ENCODE assay signal across 11 cellular contexts in genomic region chr20:25676164-25676809, GRCh38. TPM values are rescaled to one million over a fixed set of nuclear protein-coding genes. Genes with fewer than 3 reads are reported as not detected.
DNase-seq lines count a peak whose midpoint lies in the region; ATAC-seq and TF ChIP-seq lines count a peak whose summit lies in the region.
"Had no signal": no experiment of that assay in that cellular context is flagged by ENCODE, and none has a peak within 500 bp of the region (broad histone marks: within the 10 kb centered on the region; RNA-seq: fewer than 3 reads in every experiment).

No MANE protein-coding gene starts in this region.

- H3K4me3 ChIP-seq in adipocyte (ENCODE audit: low read length) (no peak overlapping the region), ascending aorta (no peak overlapping the region)
- H3K4me3 ChIP-seq: skin epidermis had no signal

- TF ChIP-seq CTCF in ascending aorta (IDR thresholded peaks at IDR 0.05) = no peak

- H3K4me1 ChIP-seq in adipocyte (ENCODE audit: control insufficient read depth, insufficient read depth, low read length) = peaks cover 24% of the 10 kb centered on the region
- H3K4me1 ChIP-seq in ascending aorta = no peaks in the 10 kb centered on the region

- H3K9me3 ChIP-seq in adipocyte (ENCODE audit: control insufficient read depth, low read length) = no peaks in the 10 kb centered on the region
- H3K9me3 ChIP-seq in ascending aorta = no peaks in the 10 kb centered on the region

- ATAC-seq in HG02852 (IDR thresholded peaks at IDR 0.05; ENCODE audit: unreplicated experiment) (peak; percentile 92), left colon (peak; percentile 26)

- H3K27ac ChIP-seq in ascending aorta = no peak overlapping the region
- H3K27ac ChIP-seq: skin epidermis had no signal

- intact Hi-C loops in left colon (cut with DNase I, micrococcal nuclease) (no loop called here), ascending aorta (cut with DNase I) (no loop called here)

- DNase-seq in GM03348 (ENCODE audit: low spot score) = peak; percentile 50
- peak; percentile 62 for DNase-seq in adipocyte (ENCODE audit: low read depth)
- no peak for DNase-seq in left colon
- DNase-seq in NCI-H82 treated with DMSO at 0.1 percent for 48 hours (lab: John Stamatoyannopoulos, UW; ENCODE audit: unreplicated experiment) = no peak
- DNase-seq in germinal center (ENCODE audit: low spot score) = no peak
- DNase-seq in SKM-1 treated with dmso at 0.1 percent for 144 hours (lab: John Stamatoyannopoulos, UW; ENCODE audit: unreplicated experiment) = no peak
- no peak for DNase-seq in ascending aorta (ENCODE audit: low spot score in 2 of 2)
- DNase-seq: activated naive CD4-positive, alpha-beta T cell treated with anti-CD3 and anti-CD28 coated beads, Interleukin-2, amount 50 U/mL, for 16 hours; NCI-H1105 had no signal

- no peaks in the 10 kb centered on the region for H3K27me3 ChIP-seq in adipocyte (replicated peaks; ENCODE audit: control insufficient read depth, insufficient read depth, low read length)
- no peaks in the 10 kb centered on the region for H3K27me3 ChIP-seq in ascending aorta

- H3K9ac ChIP-seq in adipocyte (ENCODE audit: low read length) = no peak overlapping the region

- peaks cover 57% of the 10 kb centered on the region for H3K36me3 ChIP-seq in adipocyte (ENCODE audit: control insufficient read depth, insufficient read depth, low read length, severe bottlenecking)
- H3K36me3 ChIP-seq in ascending aorta = peaks cover 46 to 68% of the 10 kb centered on the region in 2 donors

RNA-seq across cellular contexts. Expression of gene ZNF337, which starts 20.4 kb away (rescaled TPM):
- 1 to 10 TPM; 8.0 to 8.3 TPM for total RNA-seq in left colon
- 3.4 TPM for total RNA-seq in ascending aorta

RNA-seq across cellular contexts. Expression of gene NANP, which starts 52.5 kb away (rescaled TPM):
- total RNA-seq in left colon (1 to 10 TPM; 2.7 to 3.7 TPM), ascending aorta (2.6 TPM)

Comparison
In these comparisons a context has a peak if more than half of its experiments do, and no peak if none do; other contexts are left out.
1. DNase-seq: peak in GM03348 (single experiment) and adipocyte (single experiment); none in left colon (0 of 2), NCI-H82 treated with DMSO at 0.1 percent for 48 hours (single experiment), germinal center (single experiment), SKM-1 treated with dmso at 0.1 percent for 144 hours (single experiment) and ascending aorta (0 of 2).